20 cellular contexts compared by ENCODE assay signal in the genomic region with DNA sequence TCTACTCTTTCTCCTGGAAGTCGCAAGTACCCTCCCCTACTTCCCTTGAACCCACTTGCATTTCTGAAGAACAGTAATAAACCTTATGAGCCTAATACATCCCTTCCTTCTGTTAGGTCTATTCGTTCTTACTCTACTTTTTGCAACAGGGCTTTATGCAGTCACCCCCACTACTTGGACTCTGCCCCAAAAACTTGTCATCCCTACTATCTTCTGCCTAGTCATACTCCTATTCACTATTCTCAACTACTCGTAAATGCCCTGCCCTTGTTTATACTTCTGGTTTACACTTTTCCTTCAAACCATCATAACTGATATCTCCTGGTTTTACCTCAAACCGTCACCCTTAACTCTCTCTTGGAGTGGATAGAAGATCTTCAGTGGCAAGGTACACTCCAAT. TPM values are rescaled to one million over a fixed set of nuclear protein-coding genes. Genes with fewer than 3 reads are reported as not detected.
"Had no signal": no experiment of that assay in that cellular context is flagged by ENCODE, and none has a peak within 500 bp of the region (broad histone marks: within the 10 kb centered on the region; RNA-seq: fewer than 3 reads in every experiment).

No MANE protein-coding gene starts in this region.

- H3K36me3 Mint-ChIP-seq: activated naive CD4-positive, alpha-beta T cell treated with anti-CD3 and anti-CD28 coated beads, Interleukin-2, amount 50 U/mL, for 24 hours; natural killer cell treated with Interleukin-12 subunit alpha and Interleukin-12 subunit beta and Interleukin-15 and Interleukin-18, amount 100 ng/mL, for 72 hours had no signal

- H3K27ac ChIP-seq: body of pancreas, ovary, prostate gland, right atrium auricular region, tibial artery had no signal

- DNase-seq: activated CD4-positive, alpha-beta T cell treated with anti-CD3 and anti-CD28 coated beads for 1 hour; activated gamma-delta T cell treated with Interleukin-2 at 50 U/mL for 16 hours; activated T-cell treated with anti-CD3 and anti-CD28 coated beads, Interleukin-2, amount 50 U/mL, for 1 hour; anterior cingulate cortex; body of pancreas; caudate nucleus; dermis blood vessel endothelial cell; effector CD8-positive, alpha-beta T cell; heart left ventricle; left ventricle myocardium superior; mammary epithelial cell; ovary; stimulated activated CD4-positive, alpha-beta T cell treated with anti-CD3 and anti-CD28 coated beads, Interleukin-1b, Interleukin-23, amount 100 ng/mL, for 48 hours; tibial artery had no signal

- H3K4me3 ChIP-seq: body of pancreas, heart left ventricle, ovary, prostate gland, right atrium auricular region, tibial artery had no signal

- H3K27ac Mint-ChIP-seq: activated naive CD4-positive, alpha-beta T cell treated with anti-CD3 and anti-CD28 coated beads, Interleukin-2, amount 50 U/mL, for 24 hours; natural killer cell treated with Interleukin-12 subunit alpha and Interleukin-12 subunit beta and Interleukin-15 and Interleukin-18, amount 100 ng/mL, for 72 hours; stimulated activated naive CD8-positive, alpha-beta T cell treated with anti-CD3 and anti-CD28 coated beads, Interleukin-15, Interleukin-2, amounts not matched to agents 100 ng/mL and 50 ng/mL, for 24 hours; T-helper 2 cell treated with Interferon-gamma antibody and Interleukin-4, amounts not matched to agents 5 μg/mL and 100 μg/mL, for 36 hours had no signal

- H3K36me3 ChIP-seq: heart left ventricle, ovary, prostate gland, right atrium auricular region, tibial artery had no signal

- H3K27me3 Mint-ChIP-seq: activated naive CD4-positive, alpha-beta T cell treated with anti-CD3 and anti-CD28 coated beads, Interleukin-2, amount 50 U/mL, for 24 hours; natural killer cell treated with Interleukin-12 subunit alpha and Interleukin-12 subunit beta and Interleukin-15 and Interleukin-18, amount 100 ng/mL, for 72 hours; stimulated activated naive CD8-positive, alpha-beta T cell treated with anti-CD3 and anti-CD28 coated beads, Interleukin-15, Interleukin-2, amounts not matched to agents 100 ng/mL and 50 ng/mL, for 24 hours had no signal

- ATAC-seq: body of pancreas; heart left ventricle; left ventricle myocardium superior; natural killer cell treated with Interleukin-12 subunit alpha and Interleukin-12 subunit beta and Interleukin-15 and Interleukin-18, amount 100 ng/mL, for 72 hours had no signal

- H3K4me1 ChIP-seq: body of pancreas, prostate gland, right atrium auricular region had no signal

- H3K27me3 ChIP-seq: body of pancreas, heart left ventricle, ovary, right atrium auricular region, tibial artery had no signal

- H3K4me1 Mint-ChIP-seq: activated naive CD4-positive, alpha-beta T cell treated with anti-CD3 and anti-CD28 coated beads, Interleukin-2, amount 50 U/mL, for 24 hours had no signal

- H3K4me3 Mint-ChIP-seq: activated naive CD4-positive, alpha-beta T cell treated with anti-CD3 and anti-CD28 coated beads, Interleukin-2, amount 50 U/mL, for 24 hours; natural killer cell treated with Interleukin-12 subunit alpha and Interleukin-12 subunit beta and Interleukin-15 and Interleukin-18, amount 100 ng/mL, for 72 hours; stimulated activated naive CD8-positive, alpha-beta T cell treated with anti-CD3 and anti-CD28 coated beads, Interleukin-15, Interleukin-2, amounts not matched to agents 100 ng/mL and 50 ng/mL, for 24 hours; T-helper 2 cell treated with Interferon-gamma antibody and Interleukin-4, amounts not matched to agents 5 μg/mL and 100 μg/mL, for 36 hours had no signal

- H3K9me3 Mint-ChIP-seq: activated naive CD4-positive, alpha-beta T cell treated with anti-CD3 and anti-CD28 coated beads, Interleukin-2, amount 50 U/mL, for 24 hours; natural killer cell treated with Interleukin-12 subunit alpha and Interleukin-12 subunit beta and Interleukin-15 and Interleukin-18, amount 100 ng/mL, for 72 hours; T-helper 2 cell treated with Interferon-gamma antibody and Interleukin-4, amounts not matched to agents 5 μg/mL and 100 μg/mL, for 36 hours had no signal

- H3K9me3 ChIP-seq: body of pancreas, ovary, prostate gland, right atrium auricular region, tibial artery had no signal

RNA-seq across cellular contexts. Expression of gene SLIT2, which starts 55.2 kb away (rescaled TPM):
- total RNA-seq: natural killer cell treated with Interleukin-12 subunit alpha and Interleukin-12 subunit beta and Interleukin-15 and Interleukin-18, amount 100 ng/mL, for 72 hours had no signal
